ENCODE assay signal across 19 cellular contexts in the genomic region with DNA sequence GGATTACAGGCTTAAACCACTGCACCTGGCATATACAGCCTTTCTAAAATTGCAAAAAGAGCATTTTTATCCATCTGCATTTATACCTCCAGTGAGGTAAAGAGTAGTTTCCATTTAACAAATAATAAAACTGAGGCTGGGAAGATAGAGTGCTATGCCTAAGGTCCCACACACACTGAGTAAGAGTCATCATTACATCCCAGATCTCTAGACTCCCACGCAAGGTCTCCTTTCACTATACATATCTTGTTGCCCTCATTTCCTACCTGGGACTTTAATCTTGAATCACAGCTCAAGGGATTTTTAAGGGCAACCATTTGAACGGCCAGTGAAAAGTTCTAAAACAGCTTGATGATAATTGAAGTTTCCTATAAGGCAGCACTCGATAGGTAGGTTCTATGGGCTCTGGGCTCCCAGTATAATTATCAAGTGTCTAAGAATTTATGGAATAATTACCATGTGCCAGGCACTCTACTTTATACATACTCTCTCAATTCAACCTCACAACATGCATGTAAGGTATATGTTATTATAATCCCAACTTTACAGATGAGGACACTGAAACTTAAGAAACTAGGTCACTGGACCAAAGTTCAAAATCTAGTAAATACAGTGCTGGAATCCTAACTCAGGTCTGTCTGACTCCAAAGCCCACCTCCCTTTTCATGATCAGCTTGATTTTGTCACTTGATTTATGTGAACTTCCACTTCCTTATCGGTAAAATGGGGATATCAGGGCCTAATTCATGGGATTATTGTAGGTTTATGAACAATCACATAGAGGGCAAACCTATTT. TPM values are rescaled to one million over a fixed set of nuclear protein-coding genes. Genes with fewer than 3 reads are reported as not detected.
A peak's percentile ranks its signal among the peaks of the same experiment; 100 is the strongest.
DNase-seq lines count a peak whose midpoint lies in the region; ATAC-seq and TF ChIP-seq lines count a peak whose summit lies in the region.
"Had no signal": no experiment of that assay in that cellular context is flagged by ENCODE, and none has a peak within 500 bp of the region (broad histone marks: within the 10 kb centered on the region; RNA-seq: fewer than 3 reads in every experiment).

No MANE protein-coding gene starts in this region.

- CTCF ChIA-PET in HEK293 (lab: Yijun Ruan, JAX), result no interaction called here

- no peak overlapping the region for H3K27ac ChIP-seq in HEK293 (ENCODE audit: extremely low read depth, low read depth, low read length)
- peak overlapping the region; percentile 43 for H3K27ac ChIP-seq in RWPE2 (ENCODE audit: poor library complexity, severe bottlenecking)
- no peak overlapping the region for H3K27ac ChIP-seq in upper lobe of left lung
- H3K27ac ChIP-seq: SJCRH30 had no signal

- no peaks in the 10 kb centered on the region for H3K9me3 ChIP-seq in HEK293 (ENCODE audit: control insufficient read depth, insufficient read depth, low read depth, low read length)
- peaks cover 2% of the 10 kb centered on the region for H3K9me3 ChIP-seq in RWPE2 (ENCODE audit: severe bottlenecking)
- no peaks in the 10 kb centered on the region for H3K9me3 ChIP-seq in upper lobe of left lung
- H3K9me3 ChIP-seq: MG63, SJCRH30 had no signal

- H3K4me3 Mint-ChIP-seq in activated T-cell treated with anti-CD3 and anti-CD28 coated beads, Interleukin-2, amount 50 U/mL, for 72 hours, result peak overlapping the region in 1 of 2 donors; percentile 16

- POLR2A ChIA-PET in HEK293 (lab: Yijun Ruan, JAX), result no interaction called here

- TF ChIP-seq EP300 in upper lobe of left lung (IDR thresholded peaks at IDR 0.05), result no peak

- H3K4me1 ChIP-seq in HEK293 (ENCODE audit: control insufficient read depth, insufficient read depth, low read length) (no peaks in the 10 kb centered on the region), RWPE2 (ENCODE audit: insufficient read depth, poor library complexity, severe bottlenecking) (peaks cover 12% of the 10 kb centered on the region), upper lobe of left lung (no peaks in the 10 kb centered on the region)
- H3K4me1 ChIP-seq: SJCRH30 had no signal

- TF ChIP-seq CTCF in HEK293 (tag by site-specific recombination; IDR thresholded peaks at IDR 0.05), result no peak
- TF ChIP-seq CTCF in RWPE2 (IDR thresholded peaks at IDR 0.05; ENCODE audit: poor library complexity, severe bottlenecking), result no peak
- TF ChIP-seq CTCF in upper lobe of left lung (IDR thresholded peaks at IDR 0.05), result no peak

- peak; percentile 42 to 47 for ATAC-seq in activated T-cell treated with anti-CD3 and anti-CD28 coated beads, Interleukin-2, amount 50 U/mL, for 72 hours (replicated peaks in 1 of 2)
- ATAC-seq in RWPE2 (ENCODE audit: low read depth) (no peak), GM21717 (IDR thresholded peaks at IDR 0.05; ENCODE audit: unreplicated experiment) (no peak), upper lobe of left lung (ENCODE audit: low FRiP score in 2 of 2) (no peak)
- ATAC-seq: SK-N-SH treated with all-trans-retinoic acid at 6 μM for 48 hours had no signal

- H3K4me1 Mint-ChIP-seq in activated T-cell treated with anti-CD3 and anti-CD28 coated beads, Interleukin-2, amount 50 U/mL, for 72 hours (ENCODE audit: low read depth), result peaks cover 30% of the 10 kb centered on the region

- no peaks in the 10 kb centered on the region for H3K9me3 Mint-ChIP-seq in activated T-cell treated with anti-CD3 and anti-CD28 coated beads, Interleukin-2, amount 50 U/mL, for 72 hours

- H3K27me3 Mint-ChIP-seq in activated T-cell treated with anti-CD3 and anti-CD28 coated beads, Interleukin-2, amount 50 U/mL, for 72 hours (ENCODE audit: low read depth), result no peaks in the 10 kb centered on the region

- H3K27me3 ChIP-seq in RWPE2 (ENCODE audit: insufficient read depth, poor library complexity, severe bottlenecking) (no peaks in the 10 kb centered on the region), upper lobe of left lung (no peaks in the 10 kb centered on the region)
- H3K27me3 ChIP-seq: MG63, SJCRH30 had no signal

- H3K4me3 ChIP-seq in HEK293 (ENCODE audit: low read depth, low read length) (no peak overlapping the region), RWPE2 (ENCODE audit: severe bottlenecking) (no peak overlapping the region), upper lobe of left lung (no peak overlapping the region)
- H3K4me3 ChIP-seq: MG63, SJCRH30 had no signal

- H3K27ac Mint-ChIP-seq in activated T-cell treated with anti-CD3 and anti-CD28 coated beads, Interleukin-2, amount 50 U/mL, for 72 hours, result peak overlapping the region; percentile 82

- TF ChIP-seq POLR2A in upper lobe of left lung (IDR thresholded peaks at IDR 0.05), result no peak

- H3K36me3 Mint-ChIP-seq in activated T-cell treated with anti-CD3 and anti-CD28 coated beads, Interleukin-2, amount 50 U/mL, for 72 hours (ENCODE audit: insufficient read depth in 2 of 2), result no peaks in the 10 kb centered on the region

- 92% methylated on average over 4 of the region's 4 CpGs for WGBS in upper lobe of left lung, 2 donors

- H3K36me3 ChIP-seq in HEK293 (ENCODE audit: control insufficient read depth in 2 of 2, insufficient read depth in 1 of 2, low read length in 2 of 2), result no peaks in the 10 kb centered on the region
- no peaks in the 10 kb centered on the region for H3K36me3 ChIP-seq in RWPE2 (ENCODE audit: low read depth)
- no peaks in the 10 kb centered on the region for H3K36me3 ChIP-seq in upper lobe of left lung
- H3K36me3 ChIP-seq: MG63, SJCRH30 had no signal

- no peak for DNase-seq in activated T-cell treated with anti-CD3 and anti-CD28 coated beads, Interleukin-2, amount 50 U/mL, for 72 hours
- DNase-seq in activated T-cell treated with anti-CD3 and anti-CD28 coated beads for 4 hours, result no peak
- no peak for DNase-seq in RWPE2 (ENCODE audit: low spot score)
- DNase-seq in left kidney (ENCODE audit: low read depth, low spot score), result peak; percentile 24
- no peak for DNase-seq in upper lobe of left lung
- no peak for DNase-seq in NCI-H2196 (lab: John Stamatoyannopoulos, UW; ENCODE audit: unreplicated experiment)
- DNase-seq: DMS153, DND-41, KBM-7, MG63, NCI-H1105 treated with DMSO at 0.1 percent for 48 hours, NCI-H2029 treated with DMSO at 0.1 percent for 48 hours, NCI-H2227 treated with DMSO at 0.1 percent for 48 hours, NCI-H510A, NCI-H69, SJCRH30 had no signal

TF ChIP-seq in HEK293, 187 proteins besides CTCF, POLR2A, EP300 and RAD21:
- TF ChIP-seq ZFHX2 (tag by site-specific recombination; conservative IDR thresholded peaks at IDR 0.05) (peak; percentile 38; the same call in 1 of the 2 replicates), ZNF132 (tag by site-specific recombination; IDR thresholded peaks at IDR 0.05; ENCODE audit: borderline replicate concordance) (no peak)

RNA-seq across cellular contexts. Expression of gene EPS15, which starts 23.3 kb away (rescaled TPM):
- total RNA-seq in activated T-cell treated with anti-CD3 and anti-CD28 coated beads, Interleukin-2, amount 50 U/mL, for 72 hours, result 10 to 100 TPM; 78.0 to 84.0 TPM
- 100 to 1,000 TPM in 1 of 6 donors, 10 to 100 TPM in 5; 50.4 to 181 (median 73.3) TPM for total RNA-seq in upper lobe of left lung

Comparison
In these comparisons a context has a peak if more than half of its experiments do, and no peak if none do; other contexts are left out.
1. ATAC-seq: peak in activated T-cell treated with anti-CD3 and anti-CD28 coated beads, Interleukin-2, amount 50 U/mL, for 72 hours (2 of 2); none in RWPE2 (single experiment), GM21717 (single experiment) and upper lobe of left lung (0 of 2).